In genomic region chr20:14879020-14879697, GRCh38 we compare ENCODE assay signal across 12 cellular contexts.
DNase-seq lines count a peak whose midpoint lies in the region; ATAC-seq and TF ChIP-seq lines count a peak whose summit lies in the region.
"Had no signal": no experiment of that assay in that cellular context is flagged by ENCODE, and none has a peak within 500 bp of the region (broad histone marks: within the 10 kb centered on the region; RNA-seq: fewer than 3 reads in every experiment).

No MANE protein-coding gene starts in this region.

- no peak overlapping the region for H3K4me3 Mint-ChIP-seq in brain
- H3K4me3 Mint-ChIP-seq: activated T-helper 17 cell treated with anti-CD3 and anti-CD28 coated beads, Interleukin-2, amount 50 U/mL, for 72 hours; stimulated activated naive CD8-positive, alpha-beta T cell treated with anti-CD3 and anti-CD28 coated beads, Interleukin-15, Interleukin-2, amounts not matched to agents 100 ng/mL and 50 ng/mL, for 24 hours had no signal

- H3K4me1 Mint-ChIP-seq in brain = peaks cover 35% of the 10 kb centered on the region
- H3K4me1 Mint-ChIP-seq: activated T-helper 17 cell treated with anti-CD3 and anti-CD28 coated beads, Interleukin-2, amount 50 U/mL, for 72 hours had no signal

- H3K27me3 Mint-ChIP-seq in brain = peaks cover 3% of the 10 kb centered on the region
- H3K27me3 Mint-ChIP-seq: activated T-helper 17 cell treated with anti-CD3 and anti-CD28 coated beads, Interleukin-2, amount 50 U/mL, for 72 hours; stimulated activated naive CD8-positive, alpha-beta T cell treated with anti-CD3 and anti-CD28 coated beads, Interleukin-15, Interleukin-2, amounts not matched to agents 100 ng/mL and 50 ng/mL, for 24 hours had no signal

- TF ChIP-seq CTCF in brain (conservative IDR thresholded peaks at IDR 0.05) = no peak

- H3K36me3 Mint-ChIP-seq in brain = no peaks in the 10 kb centered on the region

- H3K9me3 Mint-ChIP-seq in brain = peaks cover 2 to 7% (median 5%) of the 10 kb centered on the region in 5 experiments
- H3K9me3 Mint-ChIP-seq: stimulated activated naive CD8-positive, alpha-beta T cell treated with anti-CD3 and anti-CD28 coated beads, Interleukin-15, Interleukin-2, amounts not matched to agents 100 ng/mL and 50 ng/mL, for 24 hours had no signal

- peak overlapping the region in 3 of 5 experiments; percentile 11 to 53 (median 20) for H3K27ac Mint-ChIP-seq in brain
- H3K27ac Mint-ChIP-seq: activated T-helper 17 cell treated with anti-CD3 and anti-CD28 coated beads, Interleukin-2, amount 50 U/mL, for 72 hours; stimulated activated naive CD8-positive, alpha-beta T cell treated with anti-CD3 and anti-CD28 coated beads, Interleukin-15, Interleukin-2, amounts not matched to agents 100 ng/mL and 50 ng/mL, for 24 hours had no signal

- ATAC-seq in HG03442 (IDR thresholded peaks at IDR 0.05; ENCODE audit: unreplicated experiment) (peak; percentile 84), HG03135 (IDR thresholded peaks at IDR 0.05; ENCODE audit: unreplicated experiment) (no peak)
- ATAC-seq: activated T-helper 17 cell treated with anti-CD3 and anti-CD28 coated beads, Interleukin-2, amount 50 U/mL, for 72 hours had no signal

- DNase-seq in NCI-H510A treated with DMSO at 0.1 percent for 48 hours (lab: John Stamatoyannopoulos, UW) (peak; percentile 70), NCI-H510A (lab: John Stamatoyannopoulos, UW) (no peak), stromal cell of bone marrow (ENCODE audit: low read depth) (peak; percentile 45), MV-4-11 (lab: John Stamatoyannopoulos, UW) (no peak), iPS-NIHi7 (ENCODE audit: extremely low spot score) (no peak)
- DNase-seq: midbrain, NCI-H2107 had no signal

Comparison
In these comparisons a context has a peak if more than half of its experiments do, and no peak if none do; other contexts are left out.
1. DNase-seq: peak in NCI-H510A treated with DMSO at 0.1 percent for 48 hours (single experiment) and stromal cell of bone marrow (single experiment); none in NCI-H510A (single experiment), MV-4-11 (single experiment) and iPS-NIHi7 (single experiment).